In the genomic region with DNA sequence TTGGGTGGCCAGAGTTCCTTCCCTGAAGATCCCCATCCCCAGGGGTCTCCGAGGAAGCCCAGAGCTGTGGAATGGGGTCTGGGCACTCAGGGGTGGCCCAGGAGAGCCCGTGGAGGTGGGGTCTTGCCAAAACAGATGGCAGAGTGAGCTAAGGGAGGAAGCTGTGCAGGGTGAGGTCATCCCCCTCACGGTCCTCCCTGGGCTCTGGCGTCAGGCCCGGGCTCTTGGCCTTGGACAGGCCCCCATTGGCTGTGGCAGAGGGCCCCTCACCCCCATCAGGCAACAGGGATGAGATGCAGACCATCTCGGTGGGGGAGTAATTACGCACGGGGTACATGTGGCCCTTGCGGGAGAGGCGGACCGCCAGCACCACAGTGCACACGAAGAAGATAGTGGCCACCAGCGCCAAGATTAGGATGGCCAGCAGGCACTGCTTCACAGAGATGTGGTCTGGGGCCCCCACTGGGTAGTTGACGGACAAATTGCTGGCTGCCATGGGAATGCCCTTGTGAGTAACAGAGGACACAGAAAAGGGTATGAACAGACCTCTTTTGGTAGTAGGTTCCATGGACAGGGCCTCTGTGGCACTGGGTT, we compare ENCODE assay signal across 1 cellular context.
TF ChIP-seq lines count a peak whose summit lies in the region.

No MANE protein-coding gene starts in this region.

TF ChIP-seq in K562, 482 proteins besides CTCF, POLR2A, EP300 and RAD21 (continued from another document):
- TF ChIP-seq, protein P1, sequence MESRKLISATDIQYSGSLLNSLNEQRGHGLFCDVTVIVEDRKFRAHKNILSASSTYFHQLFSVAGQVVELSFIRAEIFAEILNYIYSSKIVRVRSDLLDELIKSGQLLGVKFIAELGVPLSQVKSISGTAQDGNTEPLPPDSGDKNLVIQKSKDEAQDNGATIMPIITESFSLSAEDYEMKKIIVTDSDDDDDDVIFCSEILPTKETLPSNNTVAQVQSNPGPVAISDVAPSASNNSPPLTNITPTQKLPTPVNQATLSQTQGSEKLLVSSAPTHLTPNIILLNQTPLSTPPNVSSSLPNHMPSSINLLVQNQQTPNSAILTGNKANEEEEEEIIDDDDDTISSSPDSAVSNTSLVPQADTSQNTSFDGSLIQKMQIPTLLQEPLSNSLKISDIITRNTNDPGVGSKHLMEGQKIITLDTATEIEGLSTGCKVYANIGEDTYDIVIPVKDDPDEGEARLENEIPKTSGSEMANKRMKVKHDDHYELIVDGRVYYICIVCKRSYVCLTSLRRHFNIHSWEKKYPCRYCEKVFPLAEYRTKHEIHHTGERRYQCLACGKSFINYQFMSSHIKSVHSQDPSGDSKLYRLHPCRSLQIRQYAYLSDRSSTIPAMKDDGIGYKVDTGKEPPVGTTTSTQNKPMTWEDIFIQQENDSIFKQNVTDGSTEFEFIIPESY (CRISPR knock-in tag; IDR thresholded peaks at IDR 0.05), result 0 out of 2 replicates have a peak, but pooled peaks have one; percentile 36
- TF ChIP-seq, protein P2, sequence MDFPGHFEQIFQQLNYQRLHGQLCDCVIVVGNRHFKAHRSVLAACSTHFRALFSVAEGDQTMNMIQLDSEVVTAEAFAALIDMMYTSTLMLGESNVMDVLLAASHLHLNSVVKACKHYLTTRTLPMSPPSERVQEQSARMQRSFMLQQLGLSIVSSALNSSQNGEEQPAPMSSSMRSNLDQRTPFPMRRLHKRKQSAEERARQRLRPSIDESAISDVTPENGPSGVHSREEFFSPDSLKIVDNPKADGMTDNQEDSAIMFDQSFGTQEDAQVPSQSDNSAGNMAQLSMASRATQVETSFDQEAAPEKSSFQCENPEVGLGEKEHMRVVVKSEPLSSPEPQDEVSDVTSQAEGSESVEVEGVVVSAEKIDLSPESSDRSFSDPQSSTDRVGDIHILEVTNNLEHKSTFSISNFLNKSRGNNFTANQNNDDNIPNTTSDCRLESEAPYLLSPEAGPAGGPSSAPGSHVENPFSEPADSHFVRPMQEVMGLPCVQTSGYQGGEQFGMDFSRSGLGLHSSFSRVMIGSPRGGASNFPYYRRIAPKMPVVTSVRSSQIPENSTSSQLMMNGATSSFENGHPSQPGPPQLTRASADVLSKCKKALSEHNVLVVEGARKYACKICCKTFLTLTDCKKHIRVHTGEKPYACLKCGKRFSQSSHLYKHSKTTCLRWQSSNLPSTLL (IDR thresholded peaks at IDR 0.05), result no peak
- TF ChIP-seq JUND (IDR thresholded peaks at IDR 0.05; ENCODE audit: borderline replicate concordance, low read depth, low read length), result no peak
- no peak for TF ChIP-seq JUND (tag; IDR thresholded peaks at IDR 0.05; ENCODE audit: borderline replicate concordance, low read depth, low read length)
- TF ChIP-seq BRCA1 (IDR thresholded peaks at IDR 0.05), result no peak
- 0 out of 2 replicates have a peak, but pooled peaks have one; percentile 48 for TF ChIP-seq BRCA1 (CRISPR knock-in tag; IDR thresholded peaks at IDR 0.05)
- TF ChIP-seq TAL1 (IDR thresholded peaks at IDR 0.05), result no peak
- no peak for TF ChIP-seq ETV6 (IDR thresholded peaks at IDR 0.05; ENCODE audit: borderline replicate concordance in 1 of 2, low read depth in 2 of 2, low read length in 1 of 2)
- TF ChIP-seq ETV6 (CRISPR knock-in tag; IDR thresholded peaks at IDR 0.05; ENCODE audit: borderline replicate concordance), result no peak
- no peak for TF ChIP-seq NR3C1 (CRISPR knock-in tag; IDR thresholded peaks at IDR 0.05)
- TF ChIP-seq CBX3 (IDR thresholded peaks at IDR 0.05; ENCODE audit: borderline replicate concordance in 1 of 2, low read length in 2 of 2), result no peak
- no peak for TF ChIP-seq NFIX (CRISPR knock-in tag; IDR thresholded peaks at IDR 0.05; ENCODE audit: low read depth)
- TF ChIP-seq ZNF239 (CRISPR knock-in tag; IDR thresholded peaks at IDR 0.05), result no peak
- TF ChIP-seq, protein P3, sequence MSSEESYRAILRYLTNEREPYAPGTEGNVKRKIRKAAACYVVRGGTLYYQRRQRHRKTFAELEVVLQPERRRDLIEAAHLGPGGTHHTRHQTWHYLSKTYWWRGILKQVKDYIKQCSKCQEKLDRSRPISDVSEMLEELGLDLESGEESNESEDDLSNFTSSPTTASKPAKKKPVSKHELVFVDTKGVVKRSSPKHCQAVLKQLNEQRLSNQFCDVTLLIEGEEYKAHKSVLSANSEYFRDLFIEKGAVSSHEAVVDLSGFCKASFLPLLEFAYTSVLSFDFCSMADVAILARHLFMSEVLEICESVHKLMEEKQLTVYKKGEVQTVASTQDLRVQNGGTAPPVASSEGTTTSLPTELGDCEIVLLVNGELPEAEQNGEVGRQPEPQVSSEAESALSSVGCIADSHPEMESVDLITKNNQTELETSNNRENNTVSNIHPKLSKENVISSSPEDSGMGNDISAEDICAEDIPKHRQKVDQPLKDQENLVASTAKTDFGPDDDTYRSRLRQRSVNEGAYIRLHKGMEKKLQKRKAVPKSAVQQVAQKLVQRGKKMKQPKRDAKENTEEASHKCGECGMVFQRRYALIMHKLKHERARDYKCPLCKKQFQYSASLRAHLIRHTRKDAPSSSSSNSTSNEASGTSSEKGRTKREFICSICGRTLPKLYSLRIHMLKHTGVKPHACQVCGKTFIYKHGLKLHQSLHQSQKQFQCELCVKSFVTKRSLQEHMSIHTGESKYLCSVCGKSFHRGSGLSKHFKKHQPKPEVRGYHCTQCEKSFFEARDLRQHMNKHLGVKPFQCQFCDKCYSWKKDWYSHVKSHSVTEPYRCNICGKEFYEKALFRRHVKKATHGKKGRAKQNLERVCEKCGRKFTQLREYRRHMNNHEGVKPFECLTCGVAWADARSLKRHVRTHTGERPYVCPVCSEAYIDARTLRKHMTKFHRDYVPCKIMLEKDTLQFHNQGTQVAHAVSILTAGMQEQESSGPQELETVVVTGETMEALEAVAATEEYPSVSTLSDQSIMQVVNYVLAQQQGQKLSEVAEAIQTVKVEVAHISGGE (CRISPR knock-in tag; IDR thresholded peaks at IDR 0.05), result no peak
- no peak for TF ChIP-seq NFIC (IDR thresholded peaks at IDR 0.05)
- TF ChIP-seq TBP (optimal IDR thresholded peaks at IDR 0.05; ENCODE audit: low read depth, low read length), result no peak
- TF ChIP-seq OTX1 (CRISPR knock-in tag; IDR thresholded peaks at IDR 0.05), result no peak
- no peak for TF ChIP-seq FOXJ2 (tag; IDR thresholded peaks at IDR 0.05)
TF ChIP-seq in K562: peak in this region for 2.
